In genomic region chr2:221468288-221468687, GRCh38 we compare ENCODE assay signal across 20 cellular contexts.
DNase-seq lines count a peak whose midpoint lies in the region; ATAC-seq, FAIRE-seq and TF ChIP-seq lines count a peak whose summit lies in the region.
"Had no signal": no experiment of that assay in that cellular context is flagged by ENCODE, and none has a peak within 500 bp of the region (broad histone marks: within the 10 kb centered on the region; RNA-seq: fewer than 3 reads in every experiment).

No MANE protein-coding gene starts in this region.

- H3K36me3 Mint-ChIP-seq in central memory CD8-positive, alpha-beta T cell (ENCODE audit: insufficient read depth), result peaks cover 2% of the 10 kb centered on the region
- peaks cover 33% of the 10 kb centered on the region for H3K36me3 Mint-ChIP-seq in neural progenitor cell

- no peak overlapping the region for H3K4me3 Mint-ChIP-seq in central memory CD8-positive, alpha-beta T cell
- no peak overlapping the region for H3K4me3 Mint-ChIP-seq in neural progenitor cell
- H3K4me3 Mint-ChIP-seq: CD8-positive, alpha-beta memory T cell had no signal

- DNase-seq in central memory CD8-positive, alpha-beta T cell (ENCODE audit: low spot score in 2 of 2), result no peak
- DNase-seq in iPS DF 19.7 (ENCODE audit: low read depth, low spot score) (peak; percentile 54), neural progenitor cell (ENCODE audit: low spot score) (peak; percentile 79), GM19239 (ENCODE audit: insufficient read length, low spot score) (no peak), activated gamma-delta T cell (lab: John Stamatoyannopoulos, UW) (no peak), left lobe of liver (ENCODE audit: low spot score) (no peak)
- DNase-seq: CD8-positive, alpha-beta memory T cell; HCEC 1CT; NCI-H1105 treated with DMSO at 0.1 percent for 48 hours; NCI-H1694 treated with DMSO at 0.1 percent for 48 hours; NCI-H510A treated with DMSO at 0.1 percent for 48 hours; PC-3; RPMI8226; SHP77 treated with DMSO at 0.1 percent for 48 hours; SK-N-SH had no signal

- H3K4me2 ChIP-seq in neural progenitor cell, result peak overlapping the region; percentile 69
- H3K4me2 ChIP-seq: SK-N-SH had no signal

- H3K27me3 Mint-ChIP-seq in central memory CD8-positive, alpha-beta T cell, result no peaks in the 10 kb centered on the region
- H3K27me3 Mint-ChIP-seq in neural progenitor cell (ENCODE audit: insufficient read depth, low read depth), result no peaks in the 10 kb centered on the region
- H3K27me3 Mint-ChIP-seq: CD8-positive, alpha-beta memory T cell had no signal

- H3K4me1 ChIP-seq in HUES48 (ENCODE audit: control insufficient read depth, insufficient read depth, low read length) (peaks cover 27% of the 10 kb centered on the region), neural progenitor cell (peaks cover 84% of the 10 kb centered on the region)

- ATAC-seq in central memory CD8-positive, alpha-beta T cell (replicated peaks; ENCODE audit: extremely low read depth, poor library complexity, severe bottlenecking), result no peak
- ATAC-seq in HG03280 (IDR thresholded peaks at IDR 0.05; ENCODE audit: unreplicated experiment) (no peak), left lobe of liver (no peak)
- ATAC-seq: K562, PC-3 had no signal

- H3K9me3 Mint-ChIP-seq in central memory CD8-positive, alpha-beta T cell, result no peaks in the 10 kb centered on the region
- H3K9me3 Mint-ChIP-seq in neural progenitor cell, result peaks cover 2% of the 10 kb centered on the region
- H3K9me3 Mint-ChIP-seq: CD8-positive, alpha-beta memory T cell had no signal

- peaks cover 39% of the 10 kb centered on the region for H3K4me1 Mint-ChIP-seq in central memory CD8-positive, alpha-beta T cell
- H3K4me1 Mint-ChIP-seq in neural progenitor cell, result peaks cover 38% of the 10 kb centered on the region

- no peak overlapping the region for H3K9ac ChIP-seq in HUES48 (ENCODE audit: low read depth, low read length)
- H3K9ac ChIP-seq in neural progenitor cell, result no peak overlapping the region
- H3K9ac ChIP-seq: BLaER1 treated with 17β-estradiol and CSF1 and Interleukin-3, amounts not matched to agents 10 nM and 100 nM; SK-N-SH had no signal

- H3K9me3 ChIP-seq in HUES48 (ENCODE audit: control insufficient read depth, insufficient read depth, low read length) (no peaks in the 10 kb centered on the region), neural progenitor cell (ENCODE audit: low read depth) (no peaks in the 10 kb centered on the region)
- H3K9me3 ChIP-seq: BLaER1 treated with 17β-estradiol and CSF1 and Interleukin-3, amounts not matched to agents 10 nM and 100 nM; SK-N-SH had no signal

- H3K79me2 ChIP-seq in neural progenitor cell (ENCODE audit: low read depth), result peaks cover 99% of the 10 kb centered on the region

- no peak overlapping the region for H2AFZ ChIP-seq in neural progenitor cell (replicated peaks)

- no peak for FAIRE-seq in GM19239 (lab: Jason Lieb, UNC)
- FAIRE-seq: GM12892, K562 had no signal

- H3K36me3 ChIP-seq in HUES48 (ENCODE audit: control insufficient read depth, insufficient read depth, low read length), result no peaks in the 10 kb centered on the region
- no peaks in the 10 kb centered on the region for H3K36me3 ChIP-seq in neural progenitor cell
- H3K36me3 ChIP-seq: BLaER1 treated with 17β-estradiol and CSF1 and Interleukin-3, amounts not matched to agents 10 nM and 100 nM had no signal

- peak overlapping the region; percentile 31 for H3K27ac ChIP-seq in HUES48 (ENCODE audit: low read depth, low read length)
- H3K27ac ChIP-seq in neural progenitor cell, result peak overlapping the region; percentile 92
- H3K27ac ChIP-seq: BLaER1 treated with 17β-estradiol and CSF1 and Interleukin-3, amounts not matched to agents 10 nM and 100 nM had no signal

- no peak for TF ChIP-seq CTCF in neural progenitor cell (IDR thresholded peaks at IDR 0.05)

- H3K27ac Mint-ChIP-seq in central memory CD8-positive, alpha-beta T cell (ENCODE audit: low read depth), result peak overlapping the region; percentile 16
- no peak overlapping the region for H3K27ac Mint-ChIP-seq in neural progenitor cell

- H3K4me3 ChIP-seq in HUES48 (ENCODE audit: low read depth, low read length), result no peak overlapping the region
- peak overlapping the region; percentile 16 for H3K4me3 ChIP-seq in neural progenitor cell
- H3K4me3 ChIP-seq: BLaER1 treated with 17β-estradiol and CSF1 and Interleukin-3, amounts not matched to agents 10 nM and 100 nM; K562 had no signal

- H3K27me3 ChIP-seq in HUES48 (ENCODE audit: control insufficient read depth, insufficient read depth, low read length) (peaks cover 54% of the 10 kb centered on the region), neural progenitor cell (no peaks in the 10 kb centered on the region)
- H3K27me3 ChIP-seq: BLaER1 treated with 17β-estradiol and CSF1 and Interleukin-3, amounts not matched to agents 10 nM and 100 nM had no signal

- H3F3A ChIP-seq in neural progenitor cell (ENCODE audit: low read depth), result peaks cover 57% of the 10 kb centered on the region

- H4K20me1 ChIP-seq in neural progenitor cell (ENCODE audit: low read depth), result peaks cover 68% of the 10 kb centered on the region
- H4K20me1 ChIP-seq: BLaER1 treated with 17β-estradiol and CSF1 and Interleukin-3, amounts not matched to agents 10 nM and 100 nM had no signal

Comparison
In these comparisons a context has a peak if more than half of its experiments do, and no peak if none do; other contexts are left out.
1. DNase-seq: peak in iPS DF 19.7 (single experiment) and neural progenitor cell (single experiment); none in central memory CD8-positive, alpha-beta T cell (0 of 2), GM19239 (single experiment), activated gamma-delta T cell (single experiment) and left lobe of liver (single experiment).